8 cellular contexts compared by ENCODE assay signal in the genomic region with DNA sequence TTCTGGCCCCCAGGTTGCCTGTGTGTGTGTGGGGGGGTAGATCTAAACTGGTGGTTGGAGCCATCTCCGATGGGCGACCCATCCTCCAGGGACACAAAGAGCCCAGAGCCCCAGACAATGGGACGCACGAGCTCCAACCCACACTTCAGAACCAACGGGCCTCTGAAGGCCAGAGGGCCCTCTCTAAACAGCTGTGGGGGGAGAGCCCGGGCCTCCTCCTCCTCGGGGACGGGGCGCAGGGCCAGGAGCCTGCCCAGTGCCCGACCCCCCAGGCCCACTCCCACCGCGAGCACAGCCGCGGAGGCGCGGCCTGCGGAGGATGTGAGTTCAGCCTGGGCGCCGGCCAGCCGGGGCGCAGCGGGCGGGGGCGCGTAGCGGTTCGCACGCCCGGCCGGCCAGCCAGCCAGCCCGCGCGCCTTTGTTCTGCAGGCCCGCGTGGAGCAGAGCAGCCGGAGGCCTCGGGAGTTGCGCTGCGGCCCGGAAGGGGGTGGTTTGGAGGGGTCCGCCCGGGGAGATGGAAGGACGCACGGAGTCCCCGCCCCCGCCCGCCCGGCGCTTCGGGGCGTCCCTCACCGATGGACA. TPM values are rescaled to one million over a fixed set of nuclear protein-coding genes. Genes with fewer than 3 reads are reported as not detected.
DNase-seq lines count a peak whose midpoint lies in the region; ATAC-seq and TF ChIP-seq lines count a peak whose summit lies in the region.

No MANE protein-coding gene starts in this region.

- H3K36me3 Mint-ChIP-seq in activated CD8-positive, alpha-beta T cell treated with anti-CD3 and anti-CD28 coated beads, Interleukin-2, amount 10 ng/mL, durations not matched to agents 7 days and 5 days (ENCODE audit: low read depth), result peaks cover 29% of the 10 kb centered on the region

- H3K4me1 Mint-ChIP-seq in activated CD8-positive, alpha-beta T cell treated with anti-CD3 and anti-CD28 coated beads, Interleukin-2, amount 10 ng/mL, durations not matched to agents 7 days and 5 days (ENCODE audit: low read depth), result peaks cover 32% of the 10 kb centered on the region

- no peaks in the 10 kb centered on the region for H3K9me3 Mint-ChIP-seq in activated CD8-positive, alpha-beta T cell treated with anti-CD3 and anti-CD28 coated beads, Interleukin-2, amount 10 ng/mL, durations not matched to agents 7 days and 5 days (ENCODE audit: insufficient read depth)

- CTCF ChIA-PET in activated CD8-positive, alpha-beta T cell treated with anti-CD3 and anti-CD28 coated beads, Interleukin-2, amount 10 ng/mL, durations not matched to agents 7 days and 5 days (lab: Charles Lee), result no interaction called here

- H3K4me3 ChIP-seq in right cardiac atrium (ENCODE audit: low read length) (peak overlapping the region; percentile 96), spleen (peak overlapping the region; percentile 63 to 91 (median 76))

- peaks cover 8% of the 10 kb centered on the region for H3K4me1 ChIP-seq in right cardiac atrium (ENCODE audit: control insufficient read depth, insufficient read depth, low read length)
- H3K4me1 ChIP-seq in spleen, result peaks cover 15 to 85% (median 58%) of the 10 kb centered on the region in 6 donors

- DNase-seq in activated CD4-positive, alpha-beta T cell treated with anti-CD3 and anti-CD28 coated beads for 48 hours, result peak; percentile 27
- DNase-seq in activated CD4-positive, alpha-beta T cell treated with anti-CD3 and anti-CD28 coated beads for 1 hour, result no peak
- DNase-seq in activated CD8-positive, alpha-beta T cell treated with anti-CD3 and anti-CD28 coated beads, Interleukin-2, amount 10 ng/mL, durations not matched to agents 7 days and 5 days, result no peak
- DNase-seq in right cardiac atrium (peak in 2 of 3 donors; percentile 84 to 85), spleen (peak; percentile 87), GM03348 (ENCODE audit: low spot score) (no peak)

- H3K27me3 ChIP-seq in right cardiac atrium (ENCODE audit: control insufficient read depth, insufficient read depth), result no peaks in the 10 kb centered on the region
- H3K27me3 ChIP-seq in spleen (replicated peaks in 1 of 7), result no peaks in the 10 kb centered on the region

- H3K27ac Mint-ChIP-seq in activated CD8-positive, alpha-beta T cell treated with anti-CD3 and anti-CD28 coated beads, Interleukin-2, amount 10 ng/mL, durations not matched to agents 7 days and 5 days, result peak overlapping the region; percentile 90

- POLR2A ChIA-PET in activated CD8-positive, alpha-beta T cell treated with anti-CD3 and anti-CD28 coated beads, Interleukin-2, amount 10 ng/mL, durations not matched to agents 7 days and 5 days (lab: Charles Lee), result interaction anchor here (1.0 to 1.7 kb wide), 6 partner anchors 15 to 174 kb away, joined by 3 to 6 read pairs (median 4); a partner anchor contains a TSS

- no peak for TF ChIP-seq POLR2A in spleen (IDR thresholded peaks at IDR 0.05)

- H3K9me3 ChIP-seq in right cardiac atrium (ENCODE audit: control insufficient read depth, low read length) (no peaks in the 10 kb centered on the region), spleen (no peaks in the 10 kb centered on the region)

- H3K27me3 Mint-ChIP-seq in activated CD8-positive, alpha-beta T cell treated with anti-CD3 and anti-CD28 coated beads, Interleukin-2, amount 10 ng/mL, durations not matched to agents 7 days and 5 days (ENCODE audit: low read depth), result no peaks in the 10 kb centered on the region

- TF ChIP-seq CTCF in spleen (IDR thresholded peaks at IDR 0.05 in 8 of 11, conservative IDR thresholded peaks at IDR 0.05 in 3 of 11), result no peak

- 0% methylated on average over 49 of the region's 52 CpGs for WGBS in right cardiac atrium
- 0 to 51% (median 24%) methylated on average over 3 to 52 of the region's 52 CpGs for WGBS in spleen, 5 donors

- intact Hi-C loops in right cardiac atrium (cut with DNase I), result no loop called here
- intact Hi-C loops in spleen (cut with DNase I; ENCODE audit: low total_unique reads), result no loop called here

- ATAC-seq in activated CD8-positive, alpha-beta T cell treated with anti-CD3 and anti-CD28 coated beads, Interleukin-2, amount 10 ng/mL, durations not matched to agents 7 days and 5 days, result peak; percentile 0
- ATAC-seq in right cardiac atrium, result no peak
- ATAC-seq in GM19467 (IDR thresholded peaks at IDR 0.05; ENCODE audit: unreplicated experiment), result no peak
- ATAC-seq in GM18520 (IDR thresholded peaks at IDR 0.05; ENCODE audit: unreplicated experiment), result no peak

- peak overlapping the region; percentile 90 for H3K4me3 Mint-ChIP-seq in activated CD8-positive, alpha-beta T cell treated with anti-CD3 and anti-CD28 coated beads, Interleukin-2, amount 10 ng/mL, durations not matched to agents 7 days and 5 days

- H3K27ac ChIP-seq in right cardiac atrium (ENCODE audit: low read length) (peak overlapping the region; percentile 98), spleen (peak overlapping the region; percentile 57 to 94 (median 84))

- H3K36me3 ChIP-seq in spleen, result peaks cover 0 to 29% (median 25%) of the 10 kb centered on the region in 6 donors

RNA-seq across cellular contexts. Expression of a gene that starts 4.0 kb away (rescaled TPM):
- total RNA-seq in activated CD8-positive, alpha-beta T cell treated with anti-CD3 and anti-CD28 coated beads, Interleukin-2, amount 10 ng/mL, durations not matched to agents 7 days and 5 days, result 1,000 to 10,000 TPM; 1,371 to 1,454 TPM
- total RNA-seq in right cardiac atrium (100 to 1,000 TPM; 262 to 363 (median 298) TPM), spleen (1,000 to 10,000 TPM in 1 of 7 donors, 100 to 1,000 TPM in 6; 401 to 1,447 (median 668) TPM)
- polyA plus RNA-seq in right cardiac atrium (271 TPM), spleen (100 to 1,000 TPM; 259 to 548 (median 322) TPM)

RNA-seq across cellular contexts. Expression of a gene that starts 8.7 kb away (rescaled TPM):
- total RNA-seq in activated CD8-positive, alpha-beta T cell treated with anti-CD3 and anti-CD28 coated beads, Interleukin-2, amount 10 ng/mL, durations not matched to agents 7 days and 5 days, result 10 to 100 TPM; 65.9 to 66.0 TPM
- total RNA-seq in right cardiac atrium, result 10 to 100 TPM; 58.5 to 72.9 (median 60.0) TPM
- polyA plus RNA-seq in right cardiac atrium, result 86.1 TPM
- 10 to 100 TPM; 29.8 to 56.3 (median 49.9) TPM for total RNA-seq in spleen
- 10 to 100 TPM; 77.8 to 83.1 (median 78.9) TPM for polyA plus RNA-seq in spleen

RNA-seq across cellular contexts. Expression of a gene that starts 27.8 kb away (rescaled TPM):
- 1,000 to 10,000 TPM; 2,758 to 2,862 TPM for total RNA-seq in activated CD8-positive, alpha-beta T cell treated with anti-CD3 and anti-CD28 coated beads, Interleukin-2, amount 10 ng/mL, durations not matched to agents 7 days and 5 days
- total RNA-seq in right cardiac atrium (1,000 to 10,000 TPM; 2,034 to 2,544 (median 2,211) TPM), spleen (1,000 to 10,000 TPM; 2,711 to 4,089 (median 3,238) TPM)
- polyA plus RNA-seq in right cardiac atrium (2,857 TPM), spleen (1,000 to 10,000 TPM; 6,919 to 9,324 (median 8,870) TPM)

RNA-seq across cellular contexts. Expression of a gene that starts 38.7 kb away (rescaled TPM):
- total RNA-seq in activated CD8-positive, alpha-beta T cell treated with anti-CD3 and anti-CD28 coated beads, Interleukin-2, amount 10 ng/mL, durations not matched to agents 7 days and 5 days, result 10 to 100 TPM; 22.5 to 26.5 TPM
- total RNA-seq in right cardiac atrium (10 to 100 TPM; 47.3 to 52.6 (median 51.2) TPM), spleen (10 to 100 TPM; 25.9 to 54.5 (median 43.5) TPM)
- polyA plus RNA-seq in right cardiac atrium (60.5 TPM), spleen (10 to 100 TPM; 18.1 to 26.5 (median 22.5) TPM)

RNA-seq across cellular contexts. Expression of a gene that starts 40.9 kb away (rescaled TPM):
- 10 to 100 TPM; 76.5 to 77.4 TPM for total RNA-seq in activated CD8-positive, alpha-beta T cell treated with anti-CD3 and anti-CD28 coated beads, Interleukin-2, amount 10 ng/mL, durations not matched to agents 7 days and 5 days
- total RNA-seq in right cardiac atrium (10 to 100 TPM; 38.0 to 45.0 (median 39.0) TPM), spleen (100 to 1,000 TPM in 1 of 7 donors, 10 to 100 TPM in 6; 70.1 to 107 (median 76.3) TPM)
- polyA plus RNA-seq in right cardiac atrium (43.9 TPM), spleen (100 to 1,000 TPM in 2 of 3 donors, 10 to 100 TPM in 1; 65.7 to 135 (median 115) TPM)

Comparison
In these comparisons a context has a peak if more than half of its experiments do, and no peak if none do; other contexts are left out.
1. DNase-seq: peak in activated CD4-positive, alpha-beta T cell treated with anti-CD3 and anti-CD28 coated beads for 48 hours (single experiment), right cardiac atrium (2 of 3) and spleen (single experiment); none in activated CD4-positive, alpha-beta T cell treated with anti-CD3 and anti-CD28 coated beads for 1 hour (single experiment), activated CD8-positive, alpha-beta T cell treated with anti-CD3 and anti-CD28 coated beads, Interleukin-2, amount 10 ng/mL, durations not matched to agents 7 days and 5 days (single experiment) and GM03348 (single experiment).